Comparison of ENCODE assay signal across 1 cellular context in genomic region chr14:91375748-91376452, GRCh38.
TF ChIP-seq lines count a peak whose summit lies in the region.

No MANE protein-coding gene starts in this region.

TF ChIP-seq in H1, 55 proteins besides CTCF, POLR2A, EP300 and RAD21:
- no peak for TF ChIP-seq BCL11A (IDR thresholded peaks at IDR 0.05; ENCODE audit: low read depth in 2 of 2, low read length in 2 of 2)
- peak; percentile 57; the same call in 1 of the 2 replicates for TF ChIP-seq KDM1A (IDR thresholded peaks at IDR 0.05; ENCODE audit: borderline replicate concordance, low read length)
